ENCODE assay signal across 1 cellular context in the genomic region with DNA sequence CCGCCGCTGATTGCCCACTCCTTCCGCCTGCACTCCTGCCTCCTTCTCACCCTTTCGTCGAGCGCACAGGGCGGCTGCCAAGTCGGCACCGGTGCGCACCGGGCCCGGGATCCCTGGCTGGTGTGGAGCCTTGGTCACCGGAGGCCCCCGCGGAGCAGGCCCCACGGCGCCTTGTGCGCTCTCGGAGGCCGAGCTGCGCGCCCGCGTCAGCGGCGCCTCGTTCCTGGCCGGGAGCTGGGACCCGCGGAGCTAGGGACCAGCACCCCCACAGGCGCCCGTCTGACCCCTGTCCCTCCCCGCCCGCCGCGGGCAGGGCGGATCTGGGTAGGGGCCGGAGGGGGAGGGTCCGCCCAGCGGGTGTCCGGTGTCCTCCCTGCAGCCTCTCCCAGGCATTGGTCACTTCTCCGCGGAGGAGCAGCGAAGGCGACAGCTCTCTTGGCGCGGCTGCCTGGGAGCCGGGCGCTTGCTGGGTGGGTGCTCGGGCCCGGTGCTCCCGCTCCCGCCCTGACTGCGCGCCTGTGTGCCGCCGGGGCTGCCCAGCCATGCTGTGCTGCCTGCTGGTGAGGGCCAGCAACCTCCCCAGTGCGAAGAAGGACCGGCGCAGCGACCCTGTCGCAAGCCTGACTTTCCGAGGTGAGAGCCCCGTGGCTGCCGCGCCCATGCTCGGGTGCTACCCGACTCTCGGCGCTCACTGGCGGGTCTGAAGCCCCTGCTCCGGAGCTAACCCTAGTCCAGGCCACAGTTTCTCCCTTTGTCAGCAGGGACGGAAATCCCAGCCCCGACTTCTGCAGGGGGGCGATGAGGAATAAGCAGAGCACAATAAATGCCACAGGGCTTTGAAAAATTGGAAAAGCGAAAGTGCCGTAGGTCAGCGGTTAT.
TF ChIP-seq lines count a peak whose summit lies in the region.

No MANE protein-coding gene starts in this region.

TF ChIP-seq in HepG2, 621 proteins besides CTCF, POLR2A, EP300 and RAD21 (continued from another document and continues in another):
- TF ChIP-seq, protein P1, sequence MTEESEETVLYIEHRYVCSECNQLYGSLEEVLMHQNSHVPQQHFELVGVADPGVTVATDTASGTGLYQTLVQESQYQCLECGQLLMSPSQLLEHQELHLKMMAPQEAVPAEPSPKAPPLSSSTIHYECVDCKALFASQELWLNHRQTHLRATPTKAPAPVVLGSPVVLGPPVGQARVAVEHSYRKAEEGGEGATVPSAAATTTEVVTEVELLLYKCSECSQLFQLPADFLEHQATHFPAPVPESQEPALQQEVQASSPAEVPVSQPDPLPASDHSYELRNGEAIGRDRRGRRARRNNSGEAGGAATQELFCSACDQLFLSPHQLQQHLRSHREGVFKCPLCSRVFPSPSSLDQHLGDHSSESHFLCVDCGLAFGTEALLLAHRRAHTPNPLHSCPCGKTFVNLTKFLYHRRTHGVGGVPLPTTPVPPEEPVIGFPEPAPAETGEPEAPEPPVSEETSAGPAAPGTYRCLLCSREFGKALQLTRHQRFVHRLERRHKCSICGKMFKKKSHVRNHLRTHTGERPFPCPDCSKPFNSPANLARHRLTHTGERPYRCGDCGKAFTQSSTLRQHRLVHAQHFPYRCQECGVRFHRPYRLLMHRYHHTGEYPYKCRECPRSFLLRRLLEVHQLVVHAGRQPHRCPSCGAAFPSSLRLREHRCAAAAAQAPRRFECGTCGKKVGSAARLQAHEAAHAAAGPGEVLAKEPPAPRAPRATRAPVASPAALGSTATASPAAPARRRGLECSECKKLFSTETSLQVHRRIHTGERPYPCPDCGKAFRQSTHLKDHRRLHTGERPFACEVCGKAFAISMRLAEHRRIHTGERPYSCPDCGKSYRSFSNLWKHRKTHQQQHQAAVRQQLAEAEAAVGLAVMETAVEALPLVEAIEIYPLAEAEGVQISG (CRISPR knock-in tag; IDR thresholded peaks at IDR 0.05) = no peak
- no peak for TF ChIP-seq SP1 (IDR thresholded peaks at IDR 0.05)
- TF ChIP-seq SP1 (CRISPR knock-in tag; IDR thresholded peaks at IDR 0.05) = no peak
- no peak for TF ChIP-seq NFATC3 (CRISPR knock-in tag; IDR thresholded peaks at IDR 0.05)
- no peak for TF ChIP-seq ATM (IDR thresholded peaks at IDR 0.05; ENCODE audit: borderline replicate concordance)
- TF ChIP-seq ZMAT3 (CRISPR knock-in tag; conservative IDR thresholded peaks at IDR 0.05) = no peak
- TF ChIP-seq SATB2 (CRISPR knock-in tag; IDR thresholded peaks at IDR 0.05) = no peak
- TF ChIP-seq ASH2L (IDR thresholded peaks at IDR 0.05; ENCODE audit: insufficient read length, low read depth, low read length) = peak; percentile 68
- no peak for TF ChIP-seq ZNF761 (CRISPR knock-in tag; conservative IDR thresholded peaks at IDR 0.05)
- TF ChIP-seq ZNF33B (CRISPR knock-in tag; IDR thresholded peaks at IDR 0.05) = no peak
- TF ChIP-seq, protein P2, sequence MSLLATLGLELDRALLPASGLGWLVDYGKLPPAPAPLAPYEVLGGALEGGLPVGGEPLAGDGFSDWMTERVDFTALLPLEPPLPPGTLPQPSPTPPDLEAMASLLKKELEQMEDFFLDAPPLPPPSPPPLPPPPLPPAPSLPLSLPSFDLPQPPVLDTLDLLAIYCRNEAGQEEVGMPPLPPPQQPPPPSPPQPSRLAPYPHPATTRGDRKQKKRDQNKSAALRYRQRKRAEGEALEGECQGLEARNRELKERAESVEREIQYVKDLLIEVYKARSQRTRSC (CRISPR knock-in tag; IDR thresholded peaks at IDR 0.05; ENCODE audit: low read depth) = no peak
- TF ChIP-seq ZNF616 (CRISPR knock-in tag; IDR thresholded peaks at IDR 0.05; ENCODE audit: low read depth) = no peak
- TF ChIP-seq FLYWCH1 (CRISPR knock-in tag; IDR thresholded peaks at IDR 0.05) = no peak
- no peak for TF ChIP-seq ZNF644 (CRISPR knock-in tag; IDR thresholded peaks at IDR 0.05; ENCODE audit: low read depth)
- no peak for TF ChIP-seq ZNF605 (CRISPR knock-in tag; IDR thresholded peaks at IDR 0.05)
- no peak for TF ChIP-seq ZNF30 (CRISPR knock-in tag; IDR thresholded peaks at IDR 0.05)
- TF ChIP-seq CCDC6 (CRISPR knock-in tag; IDR thresholded peaks at IDR 0.05) = no peak
- TF ChIP-seq, protein P3, sequence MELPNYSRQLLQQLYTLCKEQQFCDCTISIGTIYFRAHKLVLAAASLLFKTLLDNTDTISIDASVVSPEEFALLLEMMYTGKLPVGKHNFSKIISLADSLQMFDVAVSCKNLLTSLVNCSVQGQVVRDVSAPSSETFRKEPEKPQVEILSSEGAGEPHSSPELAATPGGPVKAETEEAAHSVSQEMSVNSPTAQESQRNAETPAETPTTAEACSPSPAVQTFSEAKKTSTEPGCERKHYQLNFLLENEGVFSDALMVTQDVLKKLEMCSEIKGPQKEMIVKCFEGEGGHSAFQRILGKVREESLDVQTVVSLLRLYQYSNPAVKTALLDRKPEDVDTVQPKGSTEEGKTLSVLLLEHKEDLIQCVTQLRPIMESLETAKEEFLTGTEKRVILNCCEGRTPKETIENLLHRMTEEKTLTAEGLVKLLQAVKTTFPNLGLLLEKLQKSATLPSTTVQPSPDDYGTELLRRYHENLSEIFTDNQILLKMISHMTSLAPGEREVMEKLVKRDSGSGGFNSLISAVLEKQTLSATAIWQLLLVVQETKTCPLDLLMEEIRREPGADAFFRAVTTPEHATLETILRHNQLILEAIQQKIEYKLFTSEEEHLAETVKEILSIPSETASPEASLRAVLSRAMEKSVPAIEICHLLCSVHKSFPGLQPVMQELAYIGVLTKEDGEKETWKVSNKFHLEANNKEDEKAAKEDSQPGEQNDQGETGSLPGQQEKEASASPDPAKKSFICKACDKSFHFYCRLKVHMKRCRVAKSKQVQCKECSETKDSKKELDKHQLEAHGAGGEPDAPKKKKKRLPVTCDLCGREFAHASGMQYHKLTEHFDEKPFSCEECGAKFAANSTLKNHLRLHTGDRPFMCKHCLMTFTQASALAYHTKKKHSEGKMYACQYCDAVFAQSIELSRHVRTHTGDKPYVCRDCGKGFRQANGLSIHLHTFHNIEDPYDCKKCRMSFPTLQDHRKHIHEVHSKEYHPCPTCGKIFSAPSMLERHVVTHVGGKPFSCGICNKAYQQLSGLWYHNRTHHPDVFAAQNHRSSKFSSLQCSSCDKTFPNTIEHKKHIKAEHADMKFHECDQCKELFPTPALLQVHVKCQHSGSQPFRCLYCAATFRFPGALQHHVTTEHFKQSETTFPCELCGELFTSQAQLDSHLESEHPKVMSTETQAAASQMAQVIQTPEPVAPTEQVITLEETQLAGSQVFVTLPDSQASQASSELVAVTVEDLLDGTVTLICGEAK (IDR thresholded peaks at IDR 0.05) = no peak
- TF ChIP-seq, protein P3 (CRISPR knock-in tag; IDR thresholded peaks at IDR 0.05) = no peak
- TF ChIP-seq HNRNPL (IDR thresholded peaks at IDR 0.05; ENCODE audit: low read depth, low read length) = no peak
- no peak for TF ChIP-seq ZNF382 (CRISPR knock-in tag; IDR thresholded peaks at IDR 0.05; ENCODE audit: borderline replicate concordance)
- TF ChIP-seq ZNF33A (CRISPR knock-in tag; IDR thresholded peaks at IDR 0.05; ENCODE audit: borderline replicate concordance) = no peak
- no peak for TF ChIP-seq ZNF430 (CRISPR knock-in tag; IDR thresholded peaks at IDR 0.05)
- no peak for TF ChIP-seq MXI1 (IDR thresholded peaks at IDR 0.05; ENCODE audit: borderline replicate concordance, low read depth, low read length)
- TF ChIP-seq RELA (CRISPR knock-in tag; IDR thresholded peaks at IDR 0.05) = no peak
- no peak for TF ChIP-seq TBX2 (CRISPR knock-in tag; IDR thresholded peaks at IDR 0.05; ENCODE audit: borderline replicate concordance)
- TF ChIP-seq GFI1 (CRISPR knock-in tag; IDR thresholded peaks at IDR 0.05; ENCODE audit: borderline replicate concordance) = no peak
- 0 out of 2 replicates have a peak, but pooled peaks have one; percentile 43 for TF ChIP-seq ZNF160 (CRISPR knock-in tag; IDR thresholded peaks at IDR 0.05)
- TF ChIP-seq KAT2B (IDR thresholded peaks at IDR 0.05; ENCODE audit: borderline replicate concordance, low read depth, low read length) = no peak
- no peak for TF ChIP-seq THAP11 (CRISPR knock-in tag; IDR thresholded peaks at IDR 0.05)
- peak; percentile 27 for TF ChIP-seq HNRNPK (IDR thresholded peaks at IDR 0.05; ENCODE audit: low read depth, low read length, poor library complexity, severe bottlenecking)
- no peak for TF ChIP-seq TBP (CRISPR knock-in tag; IDR thresholded peaks at IDR 0.05)
- no peak for TF ChIP-seq WIZ (CRISPR knock-in tag; IDR thresholded peaks at IDR 0.05)
- TF ChIP-seq, protein P4, sequence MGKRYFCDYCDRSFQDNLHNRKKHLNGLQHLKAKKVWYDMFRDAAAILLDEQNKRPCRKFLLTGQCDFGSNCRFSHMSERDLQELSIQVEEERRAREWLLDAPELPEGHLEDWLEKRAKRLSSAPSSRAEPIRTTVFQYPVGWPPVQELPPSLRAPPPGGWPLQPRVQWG (CRISPR knock-in tag; IDR thresholded peaks at IDR 0.05; ENCODE audit: borderline replicate concordance, low read depth) = no peak
- no peak for TF ChIP-seq PLRG1 (conservative IDR thresholded peaks at IDR 0.05)
- no peak for TF ChIP-seq AHR (CRISPR knock-in tag; IDR thresholded peaks at IDR 0.05)
- no peak for TF ChIP-seq SOX5 (CRISPR knock-in tag; IDR thresholded peaks at IDR 0.05; ENCODE audit: borderline replicate concordance)
- TF ChIP-seq, protein P5, sequence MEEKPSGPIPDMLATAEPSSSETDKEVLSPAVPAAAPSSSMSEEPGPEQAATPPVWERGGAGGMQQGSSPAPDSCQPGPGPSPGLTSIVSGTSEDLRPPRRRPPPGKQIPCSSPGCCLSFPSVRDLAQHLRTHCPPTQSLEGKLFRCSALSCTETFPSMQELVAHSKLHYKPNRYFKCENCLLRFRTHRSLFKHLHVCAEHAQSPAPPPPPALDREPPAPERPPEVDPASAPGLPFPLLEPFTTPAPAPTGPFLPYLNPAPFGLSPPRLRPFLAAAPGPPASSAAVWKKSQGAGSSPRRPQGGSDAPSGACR (CRISPR knock-in tag; IDR thresholded peaks at IDR 0.05) = no peak
- no peak for TF ChIP-seq KLF13 (CRISPR knock-in tag; IDR thresholded peaks at IDR 0.05)
- TF ChIP-seq, protein P6, sequence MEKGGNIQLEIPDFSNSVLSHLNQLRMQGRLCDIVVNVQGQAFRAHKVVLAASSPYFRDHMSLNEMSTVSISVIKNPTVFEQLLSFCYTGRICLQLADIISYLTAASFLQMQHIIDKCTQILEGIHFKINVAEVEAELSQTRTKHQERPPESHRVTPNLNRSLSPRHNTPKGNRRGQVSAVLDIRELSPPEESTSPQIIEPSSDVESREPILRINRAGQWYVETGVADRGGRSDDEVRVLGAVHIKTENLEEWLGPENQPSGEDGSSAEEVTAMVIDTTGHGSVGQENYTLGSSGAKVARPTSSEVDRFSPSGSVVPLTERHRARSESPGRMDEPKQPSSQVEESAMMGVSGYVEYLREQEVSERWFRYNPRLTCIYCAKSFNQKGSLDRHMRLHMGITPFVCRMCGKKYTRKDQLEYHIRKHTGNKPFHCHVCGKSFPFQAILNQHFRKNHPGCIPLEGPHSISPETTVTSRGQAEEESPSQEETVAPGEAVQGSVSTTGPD (CRISPR knock-in tag; IDR thresholded peaks at IDR 0.05) = no peak
- TF ChIP-seq, protein P7, sequence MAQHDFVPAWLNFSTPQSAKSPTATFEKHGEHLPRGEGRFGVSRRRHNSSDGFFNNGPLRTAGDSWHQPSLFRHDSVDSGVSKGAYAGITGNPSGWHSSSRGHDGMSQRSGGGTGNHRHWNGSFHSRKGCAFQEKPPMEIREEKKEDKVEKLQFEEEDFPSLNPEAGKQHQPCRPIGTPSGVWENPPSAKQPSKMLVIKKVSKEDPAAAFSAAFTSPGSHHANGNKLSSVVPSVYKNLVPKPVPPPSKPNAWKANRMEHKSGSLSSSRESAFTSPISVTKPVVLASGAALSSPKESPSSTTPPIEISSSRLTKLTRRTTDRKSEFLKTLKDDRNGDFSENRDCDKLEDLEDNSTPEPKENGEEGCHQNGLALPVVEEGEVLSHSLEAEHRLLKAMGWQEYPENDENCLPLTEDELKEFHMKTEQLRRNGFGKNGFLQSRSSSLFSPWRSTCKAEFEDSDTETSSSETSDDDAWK (CRISPR knock-in tag; IDR thresholded peaks at IDR 0.05) = no peak
- TF ChIP-seq, protein P8, sequence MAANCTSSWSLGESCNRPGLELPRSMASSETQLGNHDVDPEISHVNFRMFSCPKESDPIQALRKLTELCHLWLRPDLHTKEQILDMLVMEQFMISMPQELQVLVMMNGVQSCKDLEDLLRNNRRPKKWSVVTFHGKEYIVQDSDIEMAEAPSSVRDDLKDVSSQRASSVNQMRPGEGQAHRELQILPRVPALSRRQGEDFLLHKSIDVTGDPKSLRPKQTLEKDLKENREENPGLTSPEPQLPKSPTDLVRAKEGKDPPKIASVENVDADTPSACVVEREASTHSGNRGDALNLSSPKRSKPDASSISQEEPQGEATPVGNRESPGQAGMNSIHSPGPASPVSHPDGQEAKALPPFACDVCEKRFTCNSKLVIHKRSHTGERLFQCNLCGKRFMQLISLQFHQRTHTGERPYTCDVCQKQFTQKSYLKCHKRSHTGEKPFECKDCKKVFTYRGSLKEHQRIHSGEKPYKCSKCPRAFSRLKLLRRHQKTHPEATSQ (CRISPR knock-in tag; IDR thresholded peaks at IDR 0.05; ENCODE audit: borderline replicate concordance) = no peak
- no peak for TF ChIP-seq PTBP1 (IDR thresholded peaks at IDR 0.05; ENCODE audit: low read depth, low read length, poor library complexity, severe bottlenecking)
- no peak for TF ChIP-seq ZSCAN21 (CRISPR knock-in tag; IDR thresholded peaks at IDR 0.05; ENCODE audit: borderline replicate concordance)
- no peak for TF ChIP-seq ZBTB20 (CRISPR knock-in tag; IDR thresholded peaks at IDR 0.05; ENCODE audit: borderline replicate concordance, low read depth)
- TF ChIP-seq ZNF350 (CRISPR knock-in tag; IDR thresholded peaks at IDR 0.05; ENCODE audit: borderline replicate concordance, low read depth) = no peak; the same call in 1 of the 2 replicates
- no peak for TF ChIP-seq FOSL2 (CRISPR knock-in tag; IDR thresholded peaks at IDR 0.05)
- TF ChIP-seq ZNF136 (CRISPR knock-in tag; IDR thresholded peaks at IDR 0.05; ENCODE audit: low read depth) = no peak
- TF ChIP-seq ZNF563 (CRISPR knock-in tag; IDR thresholded peaks at IDR 0.05) = no peak
